In the genomic region with DNA sequence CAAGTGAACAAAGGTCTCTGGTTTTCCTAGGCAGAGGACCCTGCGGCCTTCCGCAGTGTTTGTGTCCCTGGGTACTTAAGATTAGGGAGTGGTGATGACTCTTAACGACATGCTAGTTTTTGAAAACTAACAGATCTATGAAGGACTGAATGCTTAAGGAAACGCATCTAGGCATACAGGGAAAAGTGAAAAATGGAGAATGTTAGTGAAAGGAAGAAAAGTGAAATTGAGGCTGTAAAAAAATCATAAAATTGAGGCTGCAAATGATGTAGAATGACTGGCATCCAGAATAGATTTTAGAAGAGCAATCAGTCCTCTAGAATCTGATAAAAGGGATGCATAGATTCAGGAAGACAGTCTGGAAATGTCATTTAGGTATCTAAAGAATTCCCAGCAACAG, we compare ENCODE assay signal across 14 cellular contexts. TPM values are rescaled to one million over a fixed set of nuclear protein-coding genes. Genes with fewer than 3 reads are reported as not detected.
A peak's percentile ranks its signal among the peaks of the same experiment; 100 is the strongest.
DNase-seq lines count a peak whose midpoint lies in the region; FAIRE-seq and TF ChIP-seq lines count a peak whose summit lies in the region.
"Had no signal": no experiment of that assay in that cellular context is flagged by ENCODE, and none has a peak within 500 bp of the region (broad histone marks: within the 10 kb centered on the region; RNA-seq: fewer than 3 reads in every experiment).

No MANE protein-coding gene starts in this region.

- H3K4me1 Mint-ChIP-seq in astrocyte (ENCODE audit: low read depth, unreplicated experiment) (peaks cover 13% of the 10 kb centered on the region), neural progenitor cell (peaks cover 10% of the 10 kb centered on the region)
- H3K4me1 Mint-ChIP-seq in activated naive CD4-positive, alpha-beta T cell treated with anti-CD3 and anti-CD28 coated beads for 36 hours (ENCODE audit: low read depth) = peaks cover 16% of the 10 kb centered on the region

- no peak overlapping the region for H2AFZ ChIP-seq in astrocyte (ENCODE audit: low read depth, low read length)
- no peak overlapping the region for H2AFZ ChIP-seq in neural progenitor cell (replicated peaks)

- POLR2A ChIA-PET in HEK293 (lab: Yijun Ruan, JAX) = no interaction called here

- H3K9me3 Mint-ChIP-seq in astrocyte (ENCODE audit: unreplicated experiment) = peaks cover 38% of the 10 kb centered on the region
- H3K9me3 Mint-ChIP-seq in neural progenitor cell = peaks cover 73% of the 10 kb centered on the region
- peaks cover 29% of the 10 kb centered on the region for H3K9me3 Mint-ChIP-seq in activated naive CD4-positive, alpha-beta T cell treated with anti-CD3 and anti-CD28 coated beads for 36 hours

- no peak for FAIRE-seq in astrocyte (lab: Jason Lieb, UNC)
- FAIRE-seq: GM12878, GM18507 had no signal

- H3K27me3 ChIP-seq in astrocyte (ENCODE audit: insufficient read depth, low read length) = no peaks in the 10 kb centered on the region
- no peaks in the 10 kb centered on the region for H3K27me3 ChIP-seq in neural progenitor cell

- CTCF ChIA-PET in HEK293 (lab: Yijun Ruan, JAX) = interaction anchor here (0.7 kb wide), 1 partner anchor 397 kb away, joined by 3 read pairs; no protein-coding TSS in a partner anchor
- CTCF ChIA-PET in activated naive CD4-positive, alpha-beta T cell treated with anti-CD3 and anti-CD28 coated beads for 36 hours (lab: Charles Lee) = no interaction called here

- H3K9ac ChIP-seq in astrocyte (ENCODE audit: low read length) = no peak overlapping the region
- H3K9ac ChIP-seq in neural progenitor cell = no peak overlapping the region

- no peak for DNase-seq in astrocyte (ENCODE audit: low read depth)
- DNase-seq in neural progenitor cell (ENCODE audit: low spot score) = no peak
- DNase-seq in head of caudate nucleus = no peak
- DNase-seq in activated naive CD4-positive, alpha-beta T cell treated with anti-CD3 and anti-CD28 coated beads for 36 hours = no peak
- no peak for DNase-seq in AG20443 (ENCODE audit: low spot score)
- DNase-seq: AML-193; C1 segment of cervical spinal cord; CD4-positive, alpha-beta T cell; DMS79; GOT3; H9 had no signal

- H3K79me2 ChIP-seq in astrocyte (ENCODE audit: insufficient read depth, low read length) (peaks cover 77% of the 10 kb centered on the region), neural progenitor cell (ENCODE audit: low read depth) (peaks cover 91% of the 10 kb centered on the region)

- H3K36me3 ChIP-seq in HEK293 (ENCODE audit: control insufficient read depth in 2 of 2, insufficient read depth in 1 of 2, low read length in 2 of 2) (peaks cover 56 to 71% of the 10 kb centered on the region in 2 experiments), astrocyte (ENCODE audit: insufficient read depth, low read length) (peaks cover 11% of the 10 kb centered on the region), neural progenitor cell (peaks cover 36% of the 10 kb centered on the region)

- H3K27me3 Mint-ChIP-seq in astrocyte (ENCODE audit: low read depth, unreplicated experiment) = no peaks in the 10 kb centered on the region
- peaks cover 3% of the 10 kb centered on the region for H3K27me3 Mint-ChIP-seq in neural progenitor cell (ENCODE audit: insufficient read depth, low read depth)
- no peaks in the 10 kb centered on the region for H3K27me3 Mint-ChIP-seq in activated naive CD4-positive, alpha-beta T cell treated with anti-CD3 and anti-CD28 coated beads for 36 hours (ENCODE audit: low read depth)
- H3K27me3 Mint-ChIP-seq: CD4-positive, alpha-beta T cell had no signal

- H3K9me3 ChIP-seq in HEK293 (ENCODE audit: control insufficient read depth, insufficient read depth, low read depth, low read length) = peaks cover 33% of the 10 kb centered on the region
- H3K9me3 ChIP-seq in astrocyte (ENCODE audit: insufficient read depth, low read depth, low read length) = peaks cover 13% of the 10 kb centered on the region
- peaks cover 22% of the 10 kb centered on the region for H3K9me3 ChIP-seq in neural progenitor cell (ENCODE audit: low read depth)

- H4K20me1 ChIP-seq in astrocyte (ENCODE audit: insufficient read depth, low read length) = peaks cover 6% of the 10 kb centered on the region
- no peaks in the 10 kb centered on the region for H4K20me1 ChIP-seq in neural progenitor cell (ENCODE audit: low read depth)

- H3K4me2 ChIP-seq in astrocyte (ENCODE audit: low read length) (no peak overlapping the region), neural progenitor cell (no peak overlapping the region)

- peaks cover 8% of the 10 kb centered on the region; the same call in 1 of the 2 replicates for H3K4me1 ChIP-seq in HEK293 (ENCODE audit: control insufficient read depth, insufficient read depth, low read length)
- peaks cover 7% of the 10 kb centered on the region for H3K4me1 ChIP-seq in astrocyte (ENCODE audit: insufficient read depth, low read length)
- H3K4me1 ChIP-seq in neural progenitor cell = peaks cover 7% of the 10 kb centered on the region

- no peak overlapping the region for H3K27ac ChIP-seq in HEK293 (ENCODE audit: extremely low read depth, low read depth, low read length)
- H3K27ac ChIP-seq in astrocyte (ENCODE audit: low read depth, low read length) = no peak overlapping the region
- no peak overlapping the region for H3K27ac ChIP-seq in neural progenitor cell

- H3K36me3 Mint-ChIP-seq in astrocyte (ENCODE audit: low read depth, unreplicated experiment) = peaks cover 42% of the 10 kb centered on the region
- H3K36me3 Mint-ChIP-seq in neural progenitor cell = peaks cover 68% of the 10 kb centered on the region
- peaks cover 69% of the 10 kb centered on the region for H3K36me3 Mint-ChIP-seq in activated naive CD4-positive, alpha-beta T cell treated with anti-CD3 and anti-CD28 coated beads for 36 hours (ENCODE audit: low read depth)

- H3K4me3 ChIP-seq in HEK293 (ENCODE audit: low read depth, low read length) (no peak overlapping the region), astrocyte (ENCODE audit: insufficient read depth, low read depth, low read length) (no peak overlapping the region), neural progenitor cell (peak overlapping the region; percentile 4)
- H3K4me3 ChIP-seq: GM12878 had no signal

- H3F3A ChIP-seq in neural progenitor cell (ENCODE audit: low read depth) = no peaks in the 10 kb centered on the region

- intact Hi-C loops in head of caudate nucleus (cut with DNase I) = loop anchor here (5.0 kb wide), 2 partner anchors 48 to 313 kb away; a partner anchor contains a TSS
- intact Hi-C loops in activated naive CD4-positive, alpha-beta T cell treated with anti-CD3 and anti-CD28 coated beads for 36 hours (cut with micrococcal nuclease) = no loop called here

- H3K27ac Mint-ChIP-seq in astrocyte (ENCODE audit: unreplicated experiment) = no peak overlapping the region
- no peak overlapping the region for H3K27ac Mint-ChIP-seq in neural progenitor cell
- H3K27ac Mint-ChIP-seq in activated naive CD4-positive, alpha-beta T cell treated with anti-CD3 and anti-CD28 coated beads for 36 hours = no peak overlapping the region
- H3K27ac Mint-ChIP-seq: CD4-positive, alpha-beta T cell; H9 had no signal

- H3K4me3 Mint-ChIP-seq in astrocyte (ENCODE audit: unreplicated experiment) (peak overlapping the region; percentile 23), neural progenitor cell (no peak overlapping the region)
- H3K4me3 Mint-ChIP-seq in activated naive CD4-positive, alpha-beta T cell treated with anti-CD3 and anti-CD28 coated beads for 36 hours = no peak overlapping the region
- H3K4me3 Mint-ChIP-seq: CD4-positive, alpha-beta T cell had no signal

- TF ChIP-seq CTCF in HEK293 (tag by site-specific recombination; IDR thresholded peaks at IDR 0.05) (no peak), astrocyte (IDR thresholded peaks at IDR 0.05; ENCODE audit: insufficient read depth, low read depth, low read length) (no peak), neural progenitor cell (IDR thresholded peaks at IDR 0.05) (no peak)

TF ChIP-seq in HEK293, 187 proteins besides CTCF, POLR2A, EP300 and RAD21:
- TF ChIP-seq, protein P1, sequence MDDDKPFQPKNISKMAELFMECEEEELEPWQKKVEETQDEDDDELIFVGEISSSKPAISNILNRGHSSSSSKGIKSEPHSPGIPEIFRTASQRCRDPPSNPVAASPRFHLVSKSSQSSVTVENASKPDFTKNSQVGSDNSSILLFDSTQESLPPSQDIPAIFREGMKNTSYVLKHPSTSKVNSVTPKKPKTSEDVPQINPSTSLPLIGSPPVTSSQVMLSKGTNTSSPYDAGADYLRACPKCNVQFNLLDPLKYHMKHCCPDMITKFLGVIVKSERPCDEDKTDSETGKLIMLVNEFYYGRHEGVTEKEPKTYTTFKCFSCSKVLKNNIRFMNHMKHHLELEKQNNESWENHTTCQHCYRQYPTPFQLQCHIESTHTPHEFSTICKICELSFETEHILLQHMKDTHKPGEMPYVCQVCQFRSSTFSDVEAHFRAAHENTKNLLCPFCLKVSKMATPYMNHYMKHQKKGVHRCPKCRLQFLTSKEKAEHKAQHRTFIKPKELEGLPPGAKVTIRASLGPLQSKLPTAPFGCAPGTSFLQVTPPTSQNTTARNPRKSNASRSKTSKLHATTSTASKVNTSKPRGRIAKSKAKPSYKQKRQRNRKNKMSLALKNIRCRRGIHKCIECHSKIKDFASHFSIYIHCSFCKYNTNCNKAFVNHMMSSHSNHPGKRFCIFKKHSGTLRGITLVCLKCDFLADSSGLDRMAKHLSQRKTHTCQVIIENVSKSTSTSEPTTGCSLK (tag by site-specific recombination; IDR thresholded peaks at IDR 0.05) = 0 out of 2 replicates have a peak, but pooled peaks have one; percentile 23
- TF ChIP-seq ZNF311 (tag by site-specific recombination; IDR thresholded peaks at IDR 0.05; ENCODE audit: borderline replicate concordance) (peak; percentile 46; the same call in 1 of the 2 replicates), PRDM1 (tag by site-specific recombination; IDR thresholded peaks at IDR 0.05) (peak; percentile 98), GLIS2 (tag by site-specific recombination; IDR thresholded peaks at IDR 0.05) (no peak), SP7 (tag by site-specific recombination; IDR thresholded peaks at IDR 0.05) (no peak)

RNA-seq across cellular contexts. Expression of a gene that starts 3.5 kb away (rescaled TPM):
- total RNA-seq in astrocyte (22.3 and 26.6 TPM in 2 replicates), neural progenitor cell (ENCODE audit: low replicate concordance) (55.9 and 67.7 TPM in 2 replicates)
- 1 to 10 TPM; 3.7 to 5.4 TPM for total RNA-seq in activated naive CD4-positive, alpha-beta T cell treated with anti-CD3 and anti-CD28 coated beads for 36 hours

RNA-seq across cellular contexts. Expression of a gene that starts 35.3 kb away (rescaled TPM):
- total RNA-seq in astrocyte (10.0 and 16.0 TPM in 2 replicates), neural progenitor cell (ENCODE audit: low replicate concordance) (16.8 and 29.5 TPM in 2 replicates)
- 1 to 10 TPM; 4.4 to 5.3 TPM for total RNA-seq in activated naive CD4-positive, alpha-beta T cell treated with anti-CD3 and anti-CD28 coated beads for 36 hours

RNA-seq across cellular contexts. Expression of a gene that starts 48.5 kb away (rescaled TPM):
- total RNA-seq in astrocyte = 11.9 and 13.9 TPM in 2 replicates
- total RNA-seq in neural progenitor cell (ENCODE audit: low replicate concordance) = 33.7 and 33.9 TPM in 2 replicates
- 10 to 100 TPM; 17.1 to 18.3 TPM for total RNA-seq in activated naive CD4-positive, alpha-beta T cell treated with anti-CD3 and anti-CD28 coated beads for 36 hours
